14 cellular contexts compared by ENCODE assay signal in the genomic region with DNA sequence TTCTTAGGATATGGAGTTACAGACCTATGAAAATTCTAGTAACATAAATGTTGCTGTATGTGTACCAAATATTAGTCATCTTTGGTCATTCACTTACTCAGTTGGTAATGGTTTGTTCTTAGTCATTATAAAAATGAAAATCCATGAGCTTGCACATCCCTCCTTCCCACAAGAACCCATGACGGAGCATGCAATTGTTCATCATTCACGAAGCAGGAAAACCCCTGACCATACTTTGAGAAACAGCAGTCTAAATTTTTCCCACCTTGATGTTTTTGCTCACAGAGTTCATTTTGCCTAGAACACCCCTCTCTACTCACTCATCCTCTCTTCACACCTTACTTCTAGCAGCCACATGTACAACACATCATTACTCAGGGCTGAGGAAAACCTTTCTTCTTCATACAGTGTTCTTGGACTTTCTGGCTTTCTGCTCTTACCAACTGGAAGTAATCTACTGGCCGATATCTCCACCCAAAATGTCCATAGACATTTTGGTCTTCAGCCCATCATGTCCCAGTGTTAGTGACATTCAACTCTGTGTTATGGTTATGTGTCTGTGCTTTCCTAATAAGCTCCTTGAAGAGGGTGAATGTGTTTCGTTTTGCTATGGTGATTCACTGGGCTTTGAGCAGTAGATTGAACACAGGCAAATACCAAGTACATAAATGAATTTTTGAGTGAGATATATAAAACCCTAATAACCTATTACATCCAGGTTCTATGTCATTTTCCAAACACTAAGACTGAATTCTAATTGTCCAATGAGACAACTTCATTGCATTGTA.
DNase-seq lines count a peak whose midpoint lies in the region; ATAC-seq, FAIRE-seq and TF ChIP-seq lines count a peak whose summit lies in the region.
"Had no signal": no experiment of that assay in that cellular context is flagged by ENCODE, and none has a peak within 500 bp of the region (broad histone marks: within the 10 kb centered on the region; RNA-seq: fewer than 3 reads in every experiment).

No MANE protein-coding gene starts in this region.

- no TSS peak for BruUV-seq in MCF 10A (replicated peaks; lab: Mats Ljungman, UMichigan)

- ATAC-seq in HG02763 (IDR thresholded peaks at IDR 0.05; ENCODE audit: unreplicated experiment), result peak; percentile 55

- no peak for TF ChIP-seq POLR2A in breast epithelium (IDR thresholded peaks at IDR 0.05)

- no peaks in the 10 kb centered on the region for H3K9me3 ChIP-seq in breast epithelium
- H3K9me3 ChIP-seq in astrocyte (ENCODE audit: insufficient read depth, low read depth, low read length), result no peaks in the 10 kb centered on the region
- no peaks in the 10 kb centered on the region for H3K9me3 ChIP-seq in kidney (ENCODE audit: control insufficient read depth in 1 of 2, low read length in 2 of 2)
- H3K9me3 ChIP-seq: BE2C had no signal

- no peak overlapping the region for H3K4me3 ChIP-seq in breast epithelium
- no peak overlapping the region for H3K4me3 ChIP-seq in astrocyte (ENCODE audit: insufficient read depth, low read depth, low read length)
- no peak overlapping the region for H3K4me3 ChIP-seq in kidney (ENCODE audit: low read length in 2 of 2)
- H3K4me3 ChIP-seq: skin epidermis had no signal

- intact Hi-C loops in MCF 10A (cut with micrococcal nuclease) (no loop called here), breast epithelium (cut with DNase I; ENCODE audit: low total_unique reads) (no loop called here), kidney (cut with DNase I) (no loop called here)

- H3K4me3 Mint-ChIP-seq in MCF 10A (ENCODE audit: unreplicated experiment) (no peak overlapping the region), astrocyte (ENCODE audit: unreplicated experiment) (no peak overlapping the region)

- no peak overlapping the region for H2AFZ ChIP-seq in astrocyte (ENCODE audit: low read depth, low read length)

- no peaks in the 10 kb centered on the region for H3K4me1 Mint-ChIP-seq in MCF 10A (ENCODE audit: insufficient read depth, unreplicated experiment)
- H3K4me1 Mint-ChIP-seq in astrocyte (ENCODE audit: low read depth, unreplicated experiment), result no peaks in the 10 kb centered on the region

- peak; percentile 43 for FAIRE-seq in astrocyte (lab: Jason Lieb, UNC)
- no peak for FAIRE-seq in kidney (lab: Jason Lieb, UNC)
- FAIRE-seq: G401.6 had no signal

- H3K27me3 Mint-ChIP-seq in MCF 10A (ENCODE audit: insufficient read depth, unreplicated experiment) (peaks cover 80% of the 10 kb centered on the region), astrocyte (ENCODE audit: low read depth, unreplicated experiment) (no peaks in the 10 kb centered on the region)

- peak overlapping the region; percentile 27 for H3K4me2 ChIP-seq in astrocyte (ENCODE audit: low read length)

- H3K36me3 ChIP-seq in breast epithelium (no peaks in the 10 kb centered on the region), astrocyte (ENCODE audit: insufficient read depth, low read length) (no peaks in the 10 kb centered on the region), kidney (ENCODE audit: control insufficient read depth in 1 of 2, insufficient read depth in 2 of 2, low read length in 2 of 2) (no peaks in the 10 kb centered on the region)
- H3K36me3 ChIP-seq: BE2C had no signal

- H3K4me1 ChIP-seq in breast epithelium (no peaks in the 10 kb centered on the region), astrocyte (ENCODE audit: insufficient read depth, low read length) (peaks cover 5% of the 10 kb centered on the region), kidney (ENCODE audit: control insufficient read depth in 1 of 2, insufficient read depth in 1 of 2, low read depth in 1 of 2, low read length in 2 of 2) (peaks cover 0 to 4% of the 10 kb centered on the region in 2 donors)
- H3K4me1 ChIP-seq: BE2C had no signal

- H3K27ac Mint-ChIP-seq in MCF 10A (ENCODE audit: low read depth, unreplicated experiment) (no peak overlapping the region), astrocyte (ENCODE audit: unreplicated experiment) (no peak overlapping the region)

- TF ChIP-seq CTCF in MCF 10A (IDR thresholded peaks at IDR 0.05; ENCODE audit: unreplicated experiment) (no peak), breast epithelium (IDR thresholded peaks at IDR 0.05) (no peak), astrocyte (IDR thresholded peaks at IDR 0.05; ENCODE audit: insufficient read depth, low read depth, low read length) (no peak), kidney (IDR thresholded peaks at IDR 0.05; ENCODE audit: borderline replicate concordance, extremely low read depth, insufficient read depth) (no peak)

- no peaks in the 10 kb centered on the region for H3K36me3 Mint-ChIP-seq in MCF 10A (ENCODE audit: insufficient read depth, unreplicated experiment)
- no peaks in the 10 kb centered on the region for H3K36me3 Mint-ChIP-seq in astrocyte (ENCODE audit: low read depth, unreplicated experiment)

- CTCF ChIA-PET in MCF 10A (lab: Yijun Ruan, JAX), result interaction anchor here (0.6 to 1.2 kb wide), 3 partner anchors 21 to 1123 kb away, joined by 3 read pairs; no protein-coding TSS in a partner anchor

- H4K20me1 ChIP-seq in astrocyte (ENCODE audit: insufficient read depth, low read length), result no peaks in the 10 kb centered on the region

- no peaks in the 10 kb centered on the region for H3K79me2 ChIP-seq in astrocyte (ENCODE audit: insufficient read depth, low read length)

- H3K9ac ChIP-seq in astrocyte (ENCODE audit: low read length) (peak overlapping the region; percentile 23), kidney (ENCODE audit: low read length in 2 of 2) (no peak overlapping the region)

- H3K9me3 Mint-ChIP-seq in MCF 10A (ENCODE audit: unreplicated experiment) (no peaks in the 10 kb centered on the region), astrocyte (ENCODE audit: unreplicated experiment) (no peaks in the 10 kb centered on the region)

- DNase-seq in MCF 10A (ENCODE audit: unreplicated experiment), result peak; percentile 22
- no peak for DNase-seq in breast epithelium (ENCODE audit: low spot score in 2 of 2)
- peak; percentile 74 for DNase-seq in astrocyte (ENCODE audit: low read depth)
- DNase-seq in stromal cell of bone marrow (ENCODE audit: low read depth), result peak; percentile 82
- no peak for DNase-seq in NCI-H226
- no peak for DNase-seq in kidney
- DNase-seq in C1 segment of cervical spinal cord (lab: John Stamatoyannopoulos, UW), result no peak
- DNase-seq: activated naive CD4-positive, alpha-beta T cell; BE2C; NCI-H2029 treated with DMSO at 0.1 percent for 48 hours had no signal

- POLR2A ChIA-PET in MCF 10A (lab: Yijun Ruan, JAX), result no interaction called here

- H3K27ac ChIP-seq in breast epithelium, result no peak overlapping the region
- peak overlapping the region; percentile 55 for H3K27ac ChIP-seq in astrocyte (ENCODE audit: low read depth, low read length)
- H3K27ac ChIP-seq in kidney (ENCODE audit: low read depth in 2 of 2, low read length in 2 of 2), result no peak overlapping the region
- H3K27ac ChIP-seq: RWPE1 had no signal

- H3K27me3 ChIP-seq in breast epithelium, result no peaks in the 10 kb centered on the region
- no peaks in the 10 kb centered on the region for H3K27me3 ChIP-seq in astrocyte (ENCODE audit: insufficient read depth, low read length)
- H3K27me3 ChIP-seq: BE2C had no signal

Comparison
In these comparisons a context has a peak if more than half of its experiments do, and no peak if none do; other contexts are left out.
1. DNase-seq: peak in MCF 10A (single experiment), astrocyte (single experiment) and stromal cell of bone marrow (single experiment); none in breast epithelium (0 of 2), NCI-H226 (single experiment), kidney (single experiment) and C1 segment of cervical spinal cord (0 of 14).